Comparison of ENCODE assay signal across 8 cellular contexts in the genomic region with DNA sequence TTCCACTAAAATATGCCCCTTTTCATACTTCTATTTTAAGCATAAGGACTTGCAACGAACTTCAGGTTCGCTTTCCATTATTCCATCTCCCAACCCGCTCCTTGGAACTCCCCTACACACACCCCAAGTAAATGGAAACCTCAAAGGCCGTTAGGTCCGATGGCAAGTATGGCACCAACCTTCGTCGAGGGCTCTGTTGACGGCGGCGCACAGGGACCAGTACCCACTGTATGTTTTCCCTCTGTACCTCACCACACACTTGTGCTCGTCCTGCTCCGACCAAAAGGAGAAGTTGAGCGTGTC. TPM values are rescaled to one million over a fixed set of nuclear protein-coding genes. Genes with fewer than 3 reads are reported as not detected.
DNase-seq lines count a peak whose midpoint lies in the region; ATAC-seq and TF ChIP-seq lines count a peak whose summit lies in the region.

No MANE protein-coding gene starts in this region.

- H3K9ac ChIP-seq in OCI-LY3 (ENCODE audit: low read length) (peak overlapping the region; percentile 90), duodenal mucosa (ENCODE audit: low read depth in 1 of 2, low read length in 2 of 2) (peak overlapping the region; percentile 86 to 89)

- DNase-seq in activated CD4-positive, alpha-beta T cell treated with anti-CD3 and anti-CD28 coated beads for 48 hours: peak; percentile 42
- no peak for DNase-seq in activated CD4-positive, alpha-beta T cell treated with anti-CD3 and anti-CD28 coated beads for 4 hours
- DNase-seq in natural killer cell (no peak), NCI-H2196 (lab: John Stamatoyannopoulos, UW; ENCODE audit: unreplicated experiment) (no peak)

- H3K27ac ChIP-seq in OCI-LY3 (ENCODE audit: low read length) (peak overlapping the region; percentile 53), duodenal mucosa (ENCODE audit: low read depth, low read length) (peak overlapping the region; percentile 97)

- intact Hi-C loops in natural killer cell (cut with micrococcal nuclease): no loop called here

- H3K27me3 ChIP-seq in OCI-LY3 (ENCODE audit: low read depth, low read length) (no peaks in the 10 kb centered on the region), duodenal mucosa (ENCODE audit: control insufficient read depth in 1 of 2, insufficient read depth in 2 of 2, low read length in 2 of 2) (no peaks in the 10 kb centered on the region)

- H3K36me3 ChIP-seq in OCI-LY3 (replicated peaks; ENCODE audit: low read depth, low read length) (peaks cover 3% of the 10 kb centered on the region), duodenal mucosa (ENCODE audit: control insufficient read depth in 1 of 2, insufficient read depth in 2 of 2, low read length in 2 of 2) (peaks cover 0 to 6% of the 10 kb centered on the region in 2 donors)

- H3K4me1 ChIP-seq in OCI-LY3 (ENCODE audit: low read length) (peaks cover 10% of the 10 kb centered on the region), duodenal mucosa (ENCODE audit: control insufficient read depth in 1 of 2, insufficient read depth in 2 of 2, low read length in 2 of 2) (peaks cover 7 to 10% of the 10 kb centered on the region in 2 donors)

- peak overlapping the region; percentile 97 for H3K4me3 Mint-ChIP-seq in natural killer cell

- peaks cover 12% of the 10 kb centered on the region; the same call in 1 of the 2 replicates for H3K79me2 ChIP-seq in OCI-LY3 (ENCODE audit: low read length)

- H3K9me3 ChIP-seq in OCI-LY3 (ENCODE audit: insufficient read depth, low read length) (no peaks in the 10 kb centered on the region), duodenal mucosa (ENCODE audit: control insufficient read depth in 1 of 2, low read length in 2 of 2) (no peaks in the 10 kb centered on the region)

- peak in 2 of 3 donors; percentile 42 to 81 for ATAC-seq in natural killer cell
- no peak for ATAC-seq in GM21723 (IDR thresholded peaks at IDR 0.05; ENCODE audit: unreplicated experiment)
- ATAC-seq in HG02623 (IDR thresholded peaks at IDR 0.05; ENCODE audit: unreplicated experiment): no peak

- no peaks in the 10 kb centered on the region for H4K20me1 ChIP-seq in OCI-LY3 (ENCODE audit: insufficient read depth, low read length)

- H3K36me3 Mint-ChIP-seq in natural killer cell: no peaks in the 10 kb centered on the region

- TF ChIP-seq CTCF in OCI-LY3 (IDR thresholded peaks at IDR 0.05; ENCODE audit: low read depth, low read length) (no peak), natural killer cell (IDR thresholded peaks at IDR 0.05) (no peak)

- H3K4me3 ChIP-seq in OCI-LY3 (ENCODE audit: low read length) (peak overlapping the region; percentile 81), duodenal mucosa (ENCODE audit: low read depth in 1 of 2, low read length in 2 of 2) (peak overlapping the region; percentile 89 to 94)

- H3K4me2 ChIP-seq in OCI-LY3 (ENCODE audit: low read length): peak overlapping the region; percentile 90

- H2AFZ ChIP-seq in OCI-LY3 (ENCODE audit: low read depth, low read length): peak overlapping the region; percentile 86

- H3K4me1 Mint-ChIP-seq in natural killer cell: peaks cover 13 to 22% of the 10 kb centered on the region in 2 donors

- peak overlapping the region; percentile 92 to 98 for H3K27ac Mint-ChIP-seq in natural killer cell

- H3K27me3 Mint-ChIP-seq in natural killer cell (ENCODE audit: low read depth in 2 of 2): no peaks in the 10 kb centered on the region

- H3K9me3 Mint-ChIP-seq in natural killer cell: no peaks in the 10 kb centered on the region

RNA-seq across cellular contexts. Expression of gene HNRNPK, which starts 24.1 kb away (rescaled TPM):
- total RNA-seq in natural killer cell: 100 to 1,000 TPM; 703 to 872 (median 771) TPM

RNA-seq across cellular contexts. Expression of gene RMI1, which starts 24.7 kb away (rescaled TPM):
- total RNA-seq in natural killer cell: 1 to 10 TPM; 2.8 to 5.4 (median 3.0) TPM

RNA-seq across cellular contexts. Expression of gene KIF27, which starts 34.7 kb away (rescaled TPM):
- 1 to 10 TPM; 4.0 to 7.7 (median 4.6) TPM for total RNA-seq in natural killer cell

Comparison
In these comparisons a context has a peak if more than half of its experiments do, and no peak if none do; other contexts are left out.
1. ATAC-seq: peak in natural killer cell (2 of 3); none in GM21723 (single experiment) and HG02623 (single experiment).